ENCODE assay signal across 8 cellular contexts in the genomic region with DNA sequence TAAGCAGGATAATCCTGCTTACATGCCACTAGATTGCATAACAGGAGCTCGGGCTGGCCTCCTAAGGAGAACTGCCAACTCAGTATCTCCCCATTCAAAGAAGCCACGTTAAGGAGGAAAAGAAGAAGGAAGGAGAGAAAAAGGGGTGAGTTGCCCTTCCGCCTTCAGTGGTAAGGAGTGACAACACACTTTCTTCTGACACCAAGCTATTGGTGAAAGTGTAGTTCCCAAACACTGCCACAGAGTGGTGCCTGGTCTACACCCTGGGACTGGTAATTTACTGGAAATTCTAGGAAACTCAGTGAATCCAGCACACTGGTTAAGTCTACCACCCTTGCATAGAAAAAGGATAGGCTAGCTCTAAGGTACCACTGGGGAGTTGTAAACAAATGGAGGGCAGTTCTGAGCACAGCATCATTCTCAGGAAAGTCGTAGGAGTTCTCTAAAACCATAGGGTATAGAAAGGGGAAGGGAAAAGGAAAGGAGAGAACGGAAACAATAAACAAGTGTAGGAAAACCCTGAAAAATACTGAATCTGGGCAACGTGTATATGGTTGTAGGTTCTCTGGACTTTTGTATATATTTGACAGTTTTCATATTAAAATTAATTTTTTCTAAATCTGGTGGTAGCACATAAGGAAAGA. TPM values are rescaled to one million over a fixed set of nuclear protein-coding genes. Genes with fewer than 3 reads are reported as not detected.
DNase-seq lines count a peak whose midpoint lies in the region; ATAC-seq and TF ChIP-seq lines count a peak whose summit lies in the region.

No MANE protein-coding gene starts in this region.

- H2AFZ ChIP-seq in neural progenitor cell (replicated peaks), result no peak overlapping the region

- peak; percentile 73 for ATAC-seq in GM19397 (IDR thresholded peaks at IDR 0.05; ENCODE audit: unreplicated experiment)
- ATAC-seq in HG03457 (IDR thresholded peaks at IDR 0.05; ENCODE audit: unreplicated experiment), result peak; percentile 66

- H3K9me3 ChIP-seq in NT2/D1 (ENCODE audit: insufficient read depth, low read length) (no peaks in the 10 kb centered on the region), neural progenitor cell (ENCODE audit: low read depth) (no peaks in the 10 kb centered on the region), uterus (no peaks in the 10 kb centered on the region)

- H3K4me3 ChIP-seq in NT2/D1 (ENCODE audit: insufficient read length, low read depth) (no peak overlapping the region), fibroblast of mammary gland (ENCODE audit: control insufficient read depth, low read depth, low read length) (no peak overlapping the region), neural progenitor cell (no peak overlapping the region), uterus (no peak overlapping the region)

- no peak overlapping the region for H3K9ac ChIP-seq in NT2/D1 (ENCODE audit: insufficient read length, low read depth)
- no peak overlapping the region for H3K9ac ChIP-seq in neural progenitor cell

- H3K27ac Mint-ChIP-seq in neural progenitor cell, result no peak overlapping the region

- H3K36me3 Mint-ChIP-seq in neural progenitor cell, result peaks cover 2% of the 10 kb centered on the region

- no peaks in the 10 kb centered on the region for H3K27me3 ChIP-seq in NT2/D1 (ENCODE audit: insufficient read depth, insufficient read length)
- H3K27me3 ChIP-seq in neural progenitor cell, result no peaks in the 10 kb centered on the region
- H3K27me3 ChIP-seq in uterus, result no peaks in the 10 kb centered on the region

- H3K27ac ChIP-seq in neural progenitor cell (no peak overlapping the region), uterus (no peak overlapping the region)

- peaks cover 2% of the 10 kb centered on the region for H3K36me3 ChIP-seq in NT2/D1 (ENCODE audit: insufficient read depth, insufficient read length, low read length)
- H3K36me3 ChIP-seq in neural progenitor cell, result no peaks in the 10 kb centered on the region
- H3K36me3 ChIP-seq in uterus, result no peaks in the 10 kb centered on the region

- H3K4me2 ChIP-seq in neural progenitor cell, result no peak overlapping the region

- no peaks in the 10 kb centered on the region for H3K4me1 Mint-ChIP-seq in neural progenitor cell

- peaks cover 100% of the 10 kb centered on the region for H3K79me2 ChIP-seq in neural progenitor cell (ENCODE audit: low read depth)

- DNase-seq in COR-L47 (lab: John Stamatoyannopoulos, UW), result peak; percentile 40
- peak; percentile 36 for DNase-seq in NT2/D1 (ENCODE audit: low read depth, low spot score)
- peak; percentile 37 for DNase-seq in activated T-cell treated with anti-CD3 and anti-CD28 coated beads, Interleukin-2, amount 50 U/mL, for 1 hour
- DNase-seq in fibroblast of mammary gland (ENCODE audit: low read depth), result peak; percentile 84
- peak; percentile 75 for DNase-seq in neural progenitor cell (ENCODE audit: low spot score)
- DNase-seq in uterus, result peak; percentile 36 to 43

- no peaks in the 10 kb centered on the region for H3K27me3 Mint-ChIP-seq in neural progenitor cell (ENCODE audit: insufficient read depth, low read depth)

- H3K4me1 ChIP-seq in NT2/D1 (ENCODE audit: insufficient read depth, insufficient read length) (no peaks in the 10 kb centered on the region), neural progenitor cell (peaks cover 12% of the 10 kb centered on the region), uterus (no peaks in the 10 kb centered on the region)

- peaks cover 35% of the 10 kb centered on the region for H4K20me1 ChIP-seq in neural progenitor cell (ENCODE audit: low read depth)

- no peaks in the 10 kb centered on the region for H3K9me3 Mint-ChIP-seq in neural progenitor cell

- TF ChIP-seq POLR2A in uterus (IDR thresholded peaks at IDR 0.05), result no peak

- no peak overlapping the region for H3K4me3 Mint-ChIP-seq in neural progenitor cell

- intact Hi-C loops in uterus (cut with DNase I; ENCODE audit: low total_unique reads), result no loop called here

- TF ChIP-seq CTCF in fibroblast of mammary gland (conservative IDR thresholded peaks at IDR 0.05; ENCODE audit: control insufficient read depth, insufficient read depth, low read depth, low read length) (peak; percentile 94), neural progenitor cell (IDR thresholded peaks at IDR 0.05) (peak; percentile 73), uterus (IDR thresholded peaks at IDR 0.05) (peak; percentile 63 to 75 (median 66))

- peaks cover 4% of the 10 kb centered on the region for H3F3A ChIP-seq in neural progenitor cell (ENCODE audit: low read depth)

RNA-seq across cellular contexts. Expression of gene RRAS2, which starts 58.2 kb away (rescaled TPM):
- total RNA-seq in neural progenitor cell (ENCODE audit: low replicate concordance), result 87.4 and 129 TPM in 2 replicates
- total RNA-seq in uterus, result 10 to 100 TPM; 18.7 to 43.6 (median 36.8) TPM
